In genomic region chr18:13398631-13399030, GRCh38 we compare ENCODE assay signal across 24 cellular contexts.
"Had no signal": no experiment of that assay in that cellular context is flagged by ENCODE, and none has a peak within 500 bp of the region (broad histone marks: within the 10 kb centered on the region; RNA-seq: fewer than 3 reads in every experiment).

No MANE protein-coding gene starts in this region.

- DNase-seq: cortex of kidney; effector memory CD8-positive, alpha-beta T cell; erythroblast; esophagus squamous epithelium; foreskin melanocyte; hypothalamus; immature natural killer cell; islet precursor cell; kidney glomerular epithelial cell; left colon; left ventricle myocardium superior; lower lobe of right lung; natural killer cell; occipital lobe; right lobe of liver; small intestine; stimulated activated CD4-positive, alpha-beta T cell treated with anti-CD3 and anti-CD28 coated beads, Interleukin-15, amount 100 ng/mL, for 24 hours; stimulated activated CD4-positive, alpha-beta T cell treated with anti-CD3 and anti-CD28 coated beads, Interleukin-2, amount 100 ng/mL, for 48 hours; stimulated activated naive CD4-positive, alpha-beta T cell; substantia nigra; testis; tibial artery; upper lobe of left lung had no signal

- H3K27ac Mint-ChIP-seq: effector memory CD8-positive, alpha-beta T cell; immature natural killer cell; natural killer cell; progenitor cell of endocrine pancreas had no signal

- H3K4me1 Mint-ChIP-seq: immature natural killer cell, natural killer cell had no signal

- ATAC-seq: effector memory CD8-positive, alpha-beta T cell; left colon; left ventricle myocardium superior; lower lobe of right lung; natural killer cell had no signal

- H3K36me3 Mint-ChIP-seq: immature natural killer cell, natural killer cell had no signal

- H3K9me3 Mint-ChIP-seq: effector memory CD8-positive, alpha-beta T cell; immature natural killer cell; natural killer cell had no signal

- H3K4me3 Mint-ChIP-seq: effector memory CD8-positive, alpha-beta T cell; immature natural killer cell; natural killer cell had no signal
